ENCODE assay signal across 9 cellular contexts in the genomic region with DNA sequence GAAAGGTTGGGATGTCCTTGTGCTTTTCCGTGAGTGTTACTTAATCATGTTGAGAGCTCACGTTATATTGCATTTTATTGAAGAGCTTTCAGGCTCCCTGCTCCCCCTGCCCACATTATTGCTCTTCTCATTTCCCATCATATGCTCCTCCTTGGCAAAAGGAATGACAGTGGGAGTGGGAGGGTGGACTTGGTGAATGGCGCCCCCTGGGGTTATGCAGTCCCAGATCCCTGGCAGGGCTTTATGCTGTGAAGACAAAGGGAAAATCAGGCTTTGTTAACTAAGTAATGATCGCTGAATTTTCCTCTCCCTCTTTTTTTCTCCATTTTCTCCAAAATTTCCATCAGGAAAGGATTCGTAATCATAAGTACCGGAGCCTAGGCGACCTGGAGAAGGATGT.
DNase-seq lines count a peak whose midpoint lies in the region; ATAC-seq and TF ChIP-seq lines count a peak whose summit lies in the region.
"Had no signal": no experiment of that assay in that cellular context is flagged by ENCODE, and none has a peak within 500 bp of the region (broad histone marks: within the 10 kb centered on the region; RNA-seq: fewer than 3 reads in every experiment).

No MANE protein-coding gene starts in this region.

- no peaks in the 10 kb centered on the region for H3K9me3 Mint-ChIP-seq in natural killer cell
- H3K9me3 Mint-ChIP-seq in natural killer cell treated with Interleukin-12 subunit alpha and Interleukin-12 subunit beta and Interleukin-15 and Interleukin-18, amount 100 ng/mL, for 72 hours: no peaks in the 10 kb centered on the region

- 81 to 87% methylated on average over 7 of the region's 7 CpGs for WGBS in heart right ventricle, 2 donors

- no peak overlapping the region for H3K4me3 Mint-ChIP-seq in natural killer cell
- no peak overlapping the region for H3K4me3 Mint-ChIP-seq in natural killer cell treated with Interleukin-12 subunit alpha and Interleukin-12 subunit beta and Interleukin-15 and Interleukin-18, amount 100 ng/mL, for 72 hours
- H3K4me3 Mint-ChIP-seq: activated naive CD8-positive, alpha-beta T cell had no signal

- intact Hi-C loops in natural killer cell (cut with micrococcal nuclease) (no loop called here), heart right ventricle (cut with DNase I) (loop anchor here in 2 of 10 donors (2.0 kb wide), 1 partner anchor 49 kb away; no protein-coding TSS in a partner anchor), tibial artery (cut with DNase I; ENCODE audit: low total_unique reads) (loop anchor here (10.0 kb wide), 1 partner anchor 47 kb away; no protein-coding TSS in a partner anchor)

- peak overlapping the region in 1 of 2 donors; percentile 31 for H3K27ac Mint-ChIP-seq in natural killer cell
- no peak overlapping the region for H3K27ac Mint-ChIP-seq in natural killer cell treated with Interleukin-12 subunit alpha and Interleukin-12 subunit beta and Interleukin-15 and Interleukin-18, amount 100 ng/mL, for 72 hours
- H3K27ac Mint-ChIP-seq: activated naive CD8-positive, alpha-beta T cell had no signal

- H3K27me3 ChIP-seq in SJCRH30 (no peaks in the 10 kb centered on the region), heart right ventricle (no peaks in the 10 kb centered on the region), tibial artery (no peaks in the 10 kb centered on the region)

- H3K27ac ChIP-seq in SJCRH30 (no peak overlapping the region), heart right ventricle (no peak overlapping the region), tibial artery (no peak overlapping the region)

- in situ Hi-C loops in G401 (cut with HindIII; ENCODE audit: low sequenced_read_pairs): no loop called here

- H3K4me1 Mint-ChIP-seq in natural killer cell: peaks cover 15 to 17% of the 10 kb centered on the region in 2 donors
- H3K4me1 Mint-ChIP-seq in natural killer cell treated with Interleukin-12 subunit alpha and Interleukin-12 subunit beta and Interleukin-15 and Interleukin-18, amount 100 ng/mL, for 72 hours (ENCODE audit: low read depth in 2 of 2): peaks cover 10% of the 10 kb centered on the region in 2 donors

- H3K4me1 ChIP-seq in SJCRH30 (peaks cover 7% of the 10 kb centered on the region), heart right ventricle (peaks cover 0 to 11% (median 4%) of the 10 kb centered on the region in 9 donors), tibial artery (no peaks in the 10 kb centered on the region)

- DNase-seq in natural killer cell (no peak), SJCRH30 (peak; percentile 12 to 46), heart right ventricle (no peak), tibial artery (no peak), G401 (ENCODE audit: low spot score) (no peak)
- no peak for DNase-seq in natural killer cell treated with Interleukin-12 subunit alpha and Interleukin-12 subunit beta and Interleukin-15 and Interleukin-18, amount 100 ng/mL, for 72 hours (ENCODE audit: low spot score)
- no peak for DNase-seq in NK-92 treated with Interleukin-12 subunit alpha and Interleukin-12 subunit beta, amount 100 ng/mL, for 24 hours (lab: John Stamatoyannopoulos, UW)

- H3K4me3 ChIP-seq in SJCRH30 (no peak overlapping the region), heart right ventricle (no peak overlapping the region), tibial artery (no peak overlapping the region)

- no peaks in the 10 kb centered on the region for H3K27me3 Mint-ChIP-seq in natural killer cell (ENCODE audit: low read depth in 2 of 2)
- no peaks in the 10 kb centered on the region for H3K27me3 Mint-ChIP-seq in natural killer cell treated with Interleukin-12 subunit alpha and Interleukin-12 subunit beta and Interleukin-15 and Interleukin-18, amount 100 ng/mL, for 72 hours
- H3K27me3 Mint-ChIP-seq: activated naive CD8-positive, alpha-beta T cell had no signal

- H3K36me3 ChIP-seq in SJCRH30 (peaks cover 2% of the 10 kb centered on the region; the same call in 1 of the 2 replicates), heart right ventricle (peaks cover 0 to 63% (median 36%) of the 10 kb centered on the region in 9 donors), tibial artery (peaks cover 23 to 46% (median 31%) of the 10 kb centered on the region in 3 donors)

- TF ChIP-seq CTCF in natural killer cell (IDR thresholded peaks at IDR 0.05): peak; percentile 23
- TF ChIP-seq CTCF in heart right ventricle (IDR thresholded peaks at IDR 0.05): peak in 8 of 9 donors; percentile 10 to 61 (median 50)
- peak; percentile 35 to 41 for TF ChIP-seq CTCF in tibial artery (IDR thresholded peaks at IDR 0.05)

- H3K36me3 Mint-ChIP-seq in natural killer cell: peaks cover 6% of the 10 kb centered on the region
- H3K36me3 Mint-ChIP-seq in natural killer cell treated with Interleukin-12 subunit alpha and Interleukin-12 subunit beta and Interleukin-15 and Interleukin-18, amount 100 ng/mL, for 72 hours: peaks cover 16% of the 10 kb centered on the region

- H3K9me3 ChIP-seq in SJCRH30 (replicated peaks) (no peaks in the 10 kb centered on the region), heart right ventricle (no peaks in the 10 kb centered on the region), tibial artery (no peaks in the 10 kb centered on the region)

- ATAC-seq in natural killer cell (no peak), heart right ventricle (peak in 2 of 8 donors; percentile 58 to 70), HG03442 (IDR thresholded peaks at IDR 0.05; ENCODE audit: unreplicated experiment) (no peak)
- no peak for ATAC-seq in natural killer cell treated with Interleukin-12 subunit alpha and Interleukin-12 subunit beta and Interleukin-15 and Interleukin-18, amount 100 ng/mL, for 72 hours

Comparison
In these comparisons a context has a peak if more than half of its experiments do, and no peak if none do; other contexts are left out.
1. DNase-seq: peak in SJCRH30 (2 of 2); none in natural killer cell (single experiment), natural killer cell treated with Interleukin-12 subunit alpha and Interleukin-12 subunit beta and Interleukin-15 and Interleukin-18, amount 100 ng/mL, for 72 hours (single experiment), heart right ventricle (0 of 2), tibial artery (0 of 2), NK-92 treated with Interleukin-12 subunit alpha and Interleukin-12 subunit beta, amount 100 ng/mL, for 24 hours (single experiment) and G401 (single experiment).
2. Peak in every context shown above with its lines, with median percentiles within 50 percentile points of each other: CTCF ChIP-seq.